34 cellular contexts compared by ENCODE assay signal in the genomic region with DNA sequence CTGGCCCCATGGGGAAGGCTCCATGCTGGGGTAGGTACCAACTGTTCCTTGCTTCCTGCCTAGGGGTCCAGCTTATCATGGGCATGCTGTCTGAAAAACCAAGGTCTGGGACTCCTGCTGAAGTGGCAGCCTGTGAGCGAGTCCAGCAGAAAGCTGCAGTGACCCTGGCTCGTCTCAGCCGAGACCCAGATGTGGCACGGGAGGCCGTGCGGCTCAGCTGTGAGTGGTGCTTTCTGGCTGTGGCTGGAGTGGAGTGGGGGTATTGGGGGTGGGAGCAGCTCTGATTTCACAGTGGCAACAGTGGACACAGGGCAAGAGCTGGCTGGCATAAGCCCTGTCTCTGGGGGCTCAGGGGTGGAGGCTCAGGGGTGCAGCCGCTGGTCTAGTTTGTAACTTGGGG.
"Had no signal": no experiment of that assay in that cellular context is flagged by ENCODE, and none has a peak within 500 bp of the region (broad histone marks: within the 10 kb centered on the region; RNA-seq: fewer than 3 reads in every experiment).

No MANE protein-coding gene starts in this region.

- H3K4me2 ChIP-seq: KMS-11 had no signal

- H3K27ac ChIP-seq: KMS-11 had no signal

- H3K4me3 ChIP-seq: MG63 had no signal

- H3K36me3 ChIP-seq: MG63 had no signal

- H3K27me3 ChIP-seq: MG63 had no signal

- H3K9ac ChIP-seq: KMS-11 had no signal

- DNase-seq: Karpas-422, Kasumi-1, MG63, MM.1S, MV-4-11, NCI-H1048, NCI-H1092, NCI-H1105, NCI-H1105 treated with DMSO at 0.1 percent for 48 hours, NCI-H1417, NCI-H1417 treated with DMSO at 0.1 percent for 48 hours, NCI-H1436, NCI-H1436 treated with DMSO at 0.1 percent for 48 hours, NCI-H146, NCI-H1694, NCI-H1694 treated with DMSO at 0.1 percent for 48 hours, NCI-H187, NCI-H187 treated with DMSO at 0.1 percent for 48 hours, NCI-H1930, NCI-H2029, NCI-H2029 treated with DMSO at 0.1 percent for 48 hours, NCI-H2081, NCI-H2081 treated with DMSO at 0.1 percent for 48 hours, NCI-H2107, NCI-H2171, NCI-H2171 treated with DMSO at 0.1 percent for 48 hours, NCI-H2227 treated with DMSO at 0.1 percent for 48 hours, NCI-H226, NCI-H345, NCI-H446, NCI-H446 treated with DMSO at 0.1 percent for 48 hours, NCI-H510A, NCI-H510A treated with DMSO at 0.1 percent for 48 hours had no signal

- H3K9me3 ChIP-seq: MG63 had no signal
